In the genomic region with DNA sequence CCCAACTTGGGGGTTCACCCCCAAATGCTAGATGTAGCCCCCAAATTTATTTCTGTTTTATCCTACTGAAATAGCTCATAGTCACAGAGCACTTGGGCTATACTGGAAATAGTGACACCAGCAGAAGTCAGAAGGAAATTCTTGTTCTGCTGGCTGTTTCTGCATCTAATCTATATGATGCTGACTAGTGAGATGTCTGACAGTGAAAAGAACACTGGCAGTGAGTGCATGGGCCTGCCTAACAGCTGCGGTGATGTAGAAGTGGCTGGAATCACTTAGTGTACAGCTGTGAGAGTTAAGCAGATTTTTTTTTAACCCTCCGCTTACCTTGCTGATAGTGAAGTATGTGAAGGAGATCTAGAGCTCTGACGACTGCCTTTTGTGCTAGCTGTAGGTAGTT, we compare ENCODE assay signal across 23 cellular contexts. TPM values are rescaled to one million over a fixed set of nuclear protein-coding genes. Genes with fewer than 3 reads are reported as not detected.
DNase-seq lines count a peak whose midpoint lies in the region; ATAC-seq, FAIRE-seq and TF ChIP-seq lines count a peak whose summit lies in the region.
"Had no signal": no experiment of that assay in that cellular context is flagged by ENCODE, and none has a peak within 500 bp of the region (broad histone marks: within the 10 kb centered on the region; RNA-seq: fewer than 3 reads in every experiment).

No MANE protein-coding gene starts in this region.

- peak; percentile 32 for FAIRE-seq in urothelium cell line (lab: Jason Lieb, UNC)
- FAIRE-seq: GM19239 had no signal

- peak; percentile 5 for DNase-seq in DMS53 (lab: John Stamatoyannopoulos, UW)
- DNase-seq in DMS53 treated with DMSO at 0.1 percent for 48 hours (lab: John Stamatoyannopoulos, UW; ENCODE audit: unreplicated experiment) = no peak
- DNase-seq in natural killer cell = no peak
- no peak for DNase-seq in natural killer cell treated with Interleukin-12 subunit alpha and Interleukin-12 subunit beta and Interleukin-15 and Interleukin-18, amount 100 ng/mL, for 72 hours (ENCODE audit: low spot score)
- no peak for DNase-seq in activated CD8-positive, alpha-beta T cell treated with anti-CD3 and anti-CD28 coated beads, Interleukin-2, amount 10 ng/mL, durations not matched to agents 7 days and 5 days
- no peak for DNase-seq in urothelium cell line (ENCODE audit: low spot score)
- no peak for DNase-seq in left lobe of liver (ENCODE audit: low spot score)
- DNase-seq in NCI-H187 (lab: John Stamatoyannopoulos, UW) = no peak
- DNase-seq: activated CD8-positive, alpha-beta memory T cell treated with anti-CD3 and anti-CD28 coated beads, Interleukin-2, amount 50 U/mL, for 48 hours; activated naive CD8-positive, alpha-beta T cell treated with anti-CD3 and anti-CD28 coated beads for 36 hours; CD4-positive, alpha-beta T cell; cerebellar nuclear complex; dorsolateral prefrontal cortex; GDM1; H9; NCI-H1105; NCI-H1930; NCI-H774; stimulated activated naive CD8-positive, alpha-beta T cell treated with anti-CD3 and anti-CD28 coated beads, Interleukin-15, amount 100 ng/mL, for 72 hours; WERI-Rb-1 had no signal

- H3K9me3 Mint-ChIP-seq in natural killer cell = no peaks in the 10 kb centered on the region
- no peaks in the 10 kb centered on the region for H3K9me3 Mint-ChIP-seq in natural killer cell treated with Interleukin-12 subunit alpha and Interleukin-12 subunit beta and Interleukin-15 and Interleukin-18, amount 100 ng/mL, for 72 hours
- H3K9me3 Mint-ChIP-seq in activated CD8-positive, alpha-beta T cell treated with anti-CD3 and anti-CD28 coated beads, Interleukin-2, amount 10 ng/mL, durations not matched to agents 7 days and 5 days (ENCODE audit: insufficient read depth) = no peaks in the 10 kb centered on the region
- H3K9me3 Mint-ChIP-seq: activated T-helper 2 cell treated with anti-CD3 and anti-CD28 coated beads, Interferon-gamma antibody, Interleukin-2, Interleukin-4, amounts not matched to agents 10 μg/mL and 5 μg/mL and 100 μg/mL, durations not matched to agents 14 hours and 24 hours and 36 hours; CD4-positive, alpha-beta T cell; H9; stimulated activated naive CD8-positive, alpha-beta T cell treated with anti-CD3 and anti-CD28 coated beads, Interleukin-15, amount 100 ng/mL, for 72 hours had no signal

- POLR2A ChIA-PET in activated CD8-positive, alpha-beta T cell treated with anti-CD3 and anti-CD28 coated beads, Interleukin-2, amount 10 ng/mL, durations not matched to agents 7 days and 5 days (lab: Charles Lee) = interaction anchor here (0.6 to 1.2 kb wide), 3 partner anchors 13 to 1052 kb away, joined by 3 to 7 read pairs (median 5); a partner anchor contains a TSS

- intact Hi-C loops in natural killer cell (cut with micrococcal nuclease) = no loop called here

- H3K27ac Mint-ChIP-seq in natural killer cell = peak overlapping the region; percentile 42 to 70
- no peak overlapping the region for H3K27ac Mint-ChIP-seq in natural killer cell treated with Interleukin-12 subunit alpha and Interleukin-12 subunit beta and Interleukin-15 and Interleukin-18, amount 100 ng/mL, for 72 hours
- H3K27ac Mint-ChIP-seq in activated CD8-positive, alpha-beta T cell treated with anti-CD3 and anti-CD28 coated beads, Interleukin-2, amount 10 ng/mL, durations not matched to agents 7 days and 5 days = no peak overlapping the region
- H3K27ac Mint-ChIP-seq: activated naive CD8-positive, alpha-beta T cell treated with anti-CD3 and anti-CD28 coated beads for 36 hours; activated T-helper 2 cell treated with anti-CD3 and anti-CD28 coated beads, Interferon-gamma antibody, Interleukin-2, Interleukin-4, amounts not matched to agents 10 μg/mL and 5 μg/mL and 100 μg/mL, durations not matched to agents 14 hours and 24 hours and 36 hours; CD4-positive, alpha-beta T cell; stimulated activated naive CD8-positive, alpha-beta T cell treated with anti-CD3 and anti-CD28 coated beads, Interleukin-15, amount 100 ng/mL, for 72 hours had no signal

- H3K4me1 Mint-ChIP-seq in natural killer cell = no peaks in the 10 kb centered on the region
- no peaks in the 10 kb centered on the region for H3K4me1 Mint-ChIP-seq in natural killer cell treated with Interleukin-12 subunit alpha and Interleukin-12 subunit beta and Interleukin-15 and Interleukin-18, amount 100 ng/mL, for 72 hours (ENCODE audit: low read depth in 2 of 2)
- no peaks in the 10 kb centered on the region for H3K4me1 Mint-ChIP-seq in activated CD8-positive, alpha-beta T cell treated with anti-CD3 and anti-CD28 coated beads, Interleukin-2, amount 10 ng/mL, durations not matched to agents 7 days and 5 days (ENCODE audit: low read depth)
- H3K4me1 Mint-ChIP-seq: H9; memory B cell; stimulated activated naive CD8-positive, alpha-beta T cell treated with anti-CD3 and anti-CD28 coated beads, Interleukin-15, amount 100 ng/mL, for 72 hours had no signal

- H3K4me3 Mint-ChIP-seq in natural killer cell = no peak overlapping the region
- no peak overlapping the region for H3K4me3 Mint-ChIP-seq in natural killer cell treated with Interleukin-12 subunit alpha and Interleukin-12 subunit beta and Interleukin-15 and Interleukin-18, amount 100 ng/mL, for 72 hours
- no peak overlapping the region for H3K4me3 Mint-ChIP-seq in activated CD8-positive, alpha-beta T cell treated with anti-CD3 and anti-CD28 coated beads, Interleukin-2, amount 10 ng/mL, durations not matched to agents 7 days and 5 days
- H3K4me3 Mint-ChIP-seq: activated naive CD8-positive, alpha-beta T cell treated with anti-CD3 and anti-CD28 coated beads for 36 hours; CD4-positive, alpha-beta T cell; H9; memory B cell; stimulated activated naive CD8-positive, alpha-beta T cell treated with anti-CD3 and anti-CD28 coated beads, Interleukin-15, amount 100 ng/mL, for 72 hours had no signal

- CTCF ChIA-PET in activated CD8-positive, alpha-beta T cell treated with anti-CD3 and anti-CD28 coated beads, Interleukin-2, amount 10 ng/mL, durations not matched to agents 7 days and 5 days (lab: Charles Lee) = interaction anchor here (0.8 kb wide), 1 partner anchor 966 kb away, joined by 3 read pairs; no protein-coding TSS in a partner anchor

- no peaks in the 10 kb centered on the region for H3K27me3 Mint-ChIP-seq in natural killer cell (ENCODE audit: low read depth in 2 of 2)
- no peaks in the 10 kb centered on the region for H3K27me3 Mint-ChIP-seq in natural killer cell treated with Interleukin-12 subunit alpha and Interleukin-12 subunit beta and Interleukin-15 and Interleukin-18, amount 100 ng/mL, for 72 hours
- no peaks in the 10 kb centered on the region for H3K27me3 Mint-ChIP-seq in activated CD8-positive, alpha-beta T cell treated with anti-CD3 and anti-CD28 coated beads, Interleukin-2, amount 10 ng/mL, durations not matched to agents 7 days and 5 days (ENCODE audit: low read depth)
- H3K27me3 Mint-ChIP-seq: activated naive CD8-positive, alpha-beta T cell treated with anti-CD3 and anti-CD28 coated beads for 36 hours; CD4-positive, alpha-beta T cell; memory B cell; stimulated activated naive CD8-positive, alpha-beta T cell treated with anti-CD3 and anti-CD28 coated beads, Interleukin-15, amount 100 ng/mL, for 72 hours had no signal

- ATAC-seq in natural killer cell (no peak), left lobe of liver (no peak)
- ATAC-seq in natural killer cell treated with Interleukin-12 subunit alpha and Interleukin-12 subunit beta and Interleukin-15 and Interleukin-18, amount 100 ng/mL, for 72 hours = no peak
- peak; percentile 36 for ATAC-seq in activated CD8-positive, alpha-beta T cell treated with anti-CD3 and anti-CD28 coated beads, Interleukin-2, amount 10 ng/mL, durations not matched to agents 7 days and 5 days
- ATAC-seq: stimulated activated naive CD8-positive, alpha-beta T cell treated with anti-CD3 and anti-CD28 coated beads, Interleukin-15, amount 100 ng/mL, for 72 hours had no signal

- H3K36me3 Mint-ChIP-seq in natural killer cell = peaks cover 7% of the 10 kb centered on the region
- H3K36me3 Mint-ChIP-seq in natural killer cell treated with Interleukin-12 subunit alpha and Interleukin-12 subunit beta and Interleukin-15 and Interleukin-18, amount 100 ng/mL, for 72 hours = peaks cover 14% of the 10 kb centered on the region
- H3K36me3 Mint-ChIP-seq in activated CD8-positive, alpha-beta T cell treated with anti-CD3 and anti-CD28 coated beads, Interleukin-2, amount 10 ng/mL, durations not matched to agents 7 days and 5 days (ENCODE audit: low read depth) = peaks cover 49% of the 10 kb centered on the region

- TF ChIP-seq CTCF in natural killer cell (IDR thresholded peaks at IDR 0.05) = no peak

RNA-seq across cellular contexts. Expression of a gene that starts 14.0 kb away (rescaled TPM):
- total RNA-seq in natural killer cell = 100 to 1,000 TPM in 2 of 3 donors, 10 to 100 TPM in 1; 92.9 to 115 (median 112) TPM
- 10 to 100 TPM; 49.4 to 49.6 TPM for total RNA-seq in natural killer cell treated with Interleukin-12 subunit alpha and Interleukin-12 subunit beta and Interleukin-15 and Interleukin-18, amount 100 ng/mL, for 72 hours
- total RNA-seq in activated CD8-positive, alpha-beta T cell treated with anti-CD3 and anti-CD28 coated beads, Interleukin-2, amount 10 ng/mL, durations not matched to agents 7 days and 5 days = 10 to 100 TPM; 53.5 to 65.5 TPM
- total RNA-seq in left lobe of liver = 14.2 TPM

Comparison
In these comparisons a context has a peak if more than half of its experiments do, and no peak if none do; other contexts are left out.
1. H3K27ac Mint-ChIP-seq: peak in natural killer cell (2 of 2); none in natural killer cell treated with Interleukin-12 subunit alpha and Interleukin-12 subunit beta and Interleukin-15 and Interleukin-18, amount 100 ng/mL, for 72 hours (0 of 2) and activated CD8-positive, alpha-beta T cell treated with anti-CD3 and anti-CD28 coated beads, Interleukin-2, amount 10 ng/mL, durations not matched to agents 7 days and 5 days (single experiment).